8 cellular contexts compared by ENCODE assay signal in genomic region chr14:104724981-104725771, GRCh38. TPM values are rescaled to one million over a fixed set of nuclear protein-coding genes. Genes with fewer than 3 reads are reported as not detected.
DNase-seq lines count a peak whose midpoint lies in the region; ATAC-seq, FAIRE-seq and TF ChIP-seq lines count a peak whose summit lies in the region.

No MANE protein-coding gene starts in this region.

- H3K4me1 Mint-ChIP-seq in activated naive CD4-positive, alpha-beta T cell treated with anti-CD3 and anti-CD28 coated beads for 36 hours (ENCODE audit: low read depth) = no peaks in the 10 kb centered on the region

- no peaks in the 10 kb centered on the region for H3K27me3 ChIP-seq in pancreas

- intact Hi-C loops in activated naive CD4-positive, alpha-beta T cell treated with anti-CD3 and anti-CD28 coated beads for 36 hours (cut with micrococcal nuclease) = loop anchor here (1.0 kb wide), 1 partner anchor 27 kb away; no protein-coding TSS in a partner anchor
- intact Hi-C loops in Right ventricle myocardium superior (cut with DNase I) = no loop called here
- intact Hi-C loops in pancreas (cut with DNase I) = no loop called here

- H3K4me3 ChIP-seq in WI38 (ENCODE audit: low read depth, low read length) (no peak overlapping the region; the same call in 1 of the 2 replicates), pancreas (peak overlapping the region in 2 of 4 donors; percentile 80 to 84)

- ATAC-seq in Right ventricle myocardium superior (ENCODE audit: poor library complexity) (peak; percentile 50), pancreas (peak; percentile 5 to 28 (median 12)), HG03097 (IDR thresholded peaks at IDR 0.05; ENCODE audit: low FRiP score, unreplicated experiment) (no peak)

- H3K4me1 ChIP-seq in pancreas = peaks cover 0 to 3% (median 0%) of the 10 kb centered on the region in 3 donors

- CTCF ChIA-PET in activated naive CD4-positive, alpha-beta T cell treated with anti-CD3 and anti-CD28 coated beads for 36 hours (lab: Charles Lee) = interaction anchor here (0.6 to 1.5 kb wide), 4 partner anchors 16 to 77 kb away, joined by 3 to 6 read pairs (median 4); no protein-coding TSS in a partner anchor

- no peaks in the 10 kb centered on the region for H3K36me3 ChIP-seq in pancreas

- H3K9me3 ChIP-seq in pancreas = no peaks in the 10 kb centered on the region

- 57% methylated on average over 24 of the region's 24 CpGs for WGBS in pancreas, 2 donors

- no peaks in the 10 kb centered on the region for H3K36me3 Mint-ChIP-seq in activated naive CD4-positive, alpha-beta T cell treated with anti-CD3 and anti-CD28 coated beads for 36 hours (ENCODE audit: low read depth)

- TF ChIP-seq CTCF in WI38 (IDR thresholded peaks at IDR 0.05; ENCODE audit: low read depth, low read length) = peak; percentile 12; the same call in 1 of the 2 replicates
- no peak for TF ChIP-seq CTCF in pancreas (IDR thresholded peaks at IDR 0.05)

- H3K9me3 Mint-ChIP-seq in activated naive CD4-positive, alpha-beta T cell treated with anti-CD3 and anti-CD28 coated beads for 36 hours = no peaks in the 10 kb centered on the region

- H3K27ac Mint-ChIP-seq in activated naive CD4-positive, alpha-beta T cell treated with anti-CD3 and anti-CD28 coated beads for 36 hours = no peak overlapping the region

- no peaks in the 10 kb centered on the region for H3K27me3 Mint-ChIP-seq in activated naive CD4-positive, alpha-beta T cell treated with anti-CD3 and anti-CD28 coated beads for 36 hours (ENCODE audit: low read depth)

- peak overlapping the region; percentile 55 for H3K4me3 Mint-ChIP-seq in activated naive CD4-positive, alpha-beta T cell treated with anti-CD3 and anti-CD28 coated beads for 36 hours

- no peak for DNase-seq in activated naive CD4-positive, alpha-beta T cell treated with anti-CD3 and anti-CD28 coated beads for 36 hours
- DNase-seq in activated naive CD4-positive, alpha-beta T cell treated with Interleukin-2 at 50 U/mL for 16 hours = no peak
- DNase-seq in Right ventricle myocardium superior (peak; percentile 78), pancreas (peak in 1 of 6 donors; percentile 34), NCI-H510A treated with DMSO at 0.1 percent for 48 hours (lab: John Stamatoyannopoulos, UW) (no peak), MV-4-11 (lab: John Stamatoyannopoulos, UW) (no peak)

- no peak for FAIRE-seq in pancreas (lab: Jason Lieb, UNC)

- H3K27ac ChIP-seq in pancreas = no peak overlapping the region

RNA-seq across cellular contexts. Expression of gene ADSS1, which starts 1.1 kb away (rescaled TPM):
- total RNA-seq in activated naive CD4-positive, alpha-beta T cell treated with anti-CD3 and anti-CD28 coated beads for 36 hours = 1 to 10 TPM; 5.1 to 5.5 TPM
- 215 TPM for total RNA-seq in Right ventricle myocardium superior
- 1 to 10 TPM; 3.5 to 6.4 (median 5.0) TPM for total RNA-seq in pancreas
- 1 to 10 TPM; 6.7 to 6.8 TPM for polyA plus RNA-seq in pancreas

RNA-seq across cellular contexts. Expression of gene SIVA1, which starts 27.8 kb away (rescaled TPM):
- total RNA-seq in activated naive CD4-positive, alpha-beta T cell treated with anti-CD3 and anti-CD28 coated beads for 36 hours = 10 to 100 TPM; 86.1 to 92.7 TPM
- total RNA-seq in Right ventricle myocardium superior (60.7 TPM), pancreas (10 to 100 TPM; 29.1 to 54.6 (median 38.8) TPM)
- polyA plus RNA-seq in pancreas = 100 to 1,000 TPM in 1 of 2 donors, 10 to 100 TPM in 1; 76.3 to 136 TPM

RNA-seq across cellular contexts. Expression of gene INF2, which starts 35.8 kb away (rescaled TPM):
- 10 to 100 TPM; 50.7 to 50.9 TPM for total RNA-seq in activated naive CD4-positive, alpha-beta T cell treated with anti-CD3 and anti-CD28 coated beads for 36 hours
- total RNA-seq in Right ventricle myocardium superior = 28.3 TPM
- total RNA-seq in pancreas = 10 to 100 TPM; 20.4 to 41.1 (median 23.0) TPM
- 10 to 100 TPM; 79.5 to 80.8 TPM for polyA plus RNA-seq in pancreas

Comparison
In these comparisons a context has a peak if more than half of its experiments do, and no peak if none do; other contexts are left out.
1. RNA of gene ADSS1, which starts 1.1 kb away (total RNA-seq): 215 TPM in Right ventricle myocardium superior (single experiment); 5.1 to 5.5 TPM in activated naive CD4-positive, alpha-beta T cell treated with anti-CD3 and anti-CD28 coated beads for 36 hours and 3.5 to 6.4 TPM in pancreas; every median in the first group is over 10 times any median in the second.